1 cellular context compared by ENCODE assay signal in genomic region chr13:27211271-27211670, GRCh38.
TF ChIP-seq lines count a peak whose summit lies in the region.

No MANE protein-coding gene starts in this region.

TF ChIP-seq in IMR-90, 13 proteins besides CTCF, POLR2A, EP300 and RAD21 (continued from another document):
- TF ChIP-seq FOS (IDR thresholded peaks at IDR 0.05; ENCODE audit: low read depth, low read length) (no peak), MXI1 (IDR thresholded peaks at IDR 0.05; ENCODE audit: borderline replicate concordance, low read depth, low read length) (no peak), BHLHE40 (IDR thresholded peaks at IDR 0.05; ENCODE audit: low read depth, low read length) (no peak)
TF ChIP-seq in IMR-90: peak in this region for 0.
